ENCODE assay signal across 18 cellular contexts in genomic region chr6:68709091-68709490, GRCh38.
DNase-seq lines count a peak whose midpoint lies in the region; ATAC-seq and TF ChIP-seq lines count a peak whose summit lies in the region.
"Had no signal": no experiment of that assay in that cellular context is flagged by ENCODE, and none has a peak within 500 bp of the region (broad histone marks: within the 10 kb centered on the region; RNA-seq: fewer than 3 reads in every experiment).

No MANE protein-coding gene starts in this region.

- H3K4me1 ChIP-seq in GM23338 (ENCODE audit: insufficient read depth) = peaks cover 39% of the 10 kb centered on the region
- H3K4me1 ChIP-seq: BLaER1, Caco-2 had no signal

- H4K20me1 ChIP-seq in GM23338 (replicated peaks; ENCODE audit: insufficient read depth) = no peaks in the 10 kb centered on the region
- H4K20me1 ChIP-seq: BLaER1 had no signal

- H3K4me3 Mint-ChIP-seq in GM23338 = no peak overlapping the region
- H3K4me3 Mint-ChIP-seq: B cell; CD4-positive, CD25-positive, alpha-beta regulatory T cell; CD8-positive, alpha-beta T cell; H9 had no signal

- TF ChIP-seq CTCF in GM23338 (conservative IDR thresholded peaks at IDR 0.05; ENCODE audit: low read depth in 2 of 2) (no peak), dorsolateral prefrontal cortex (IDR thresholded peaks at IDR 0.05 in 54 of 56, conservative IDR thresholded peaks at IDR 0.05 in 2 of 56; ENCODE audit: low read depth in 1 of 56, partially characterized antibody in 56 of 56) (peak in 1 of 56 donors; percentile 12)

- H3K4me2 ChIP-seq in GM23338 = peak overlapping the region; percentile 4; the same call in 1 of the 2 replicates
- H3K4me2 ChIP-seq: BLaER1 had no signal

- H3K4me3 ChIP-seq in GM23338 = no peak overlapping the region
- peak overlapping the region; percentile 71 for H3K4me3 ChIP-seq in SK-N-MC
- H3K4me3 ChIP-seq in dorsolateral prefrontal cortex = peak overlapping the region in 32 of 59 donors; percentile 1 to 53 (median 28)
- H3K4me3 ChIP-seq: BLaER1, GM23248 had no signal

- no peaks in the 10 kb centered on the region for H3F3A ChIP-seq in GM23338 (replicated peaks; ENCODE audit: low read depth)

- ATAC-seq in GM23338 (no peak), GM18907 (IDR thresholded peaks at IDR 0.05; ENCODE audit: unreplicated experiment) (no peak), GM19452 (IDR thresholded peaks at IDR 0.05; ENCODE audit: unreplicated experiment) (no peak)
- ATAC-seq: CD8-positive, alpha-beta T cell; HCT116 had no signal

- H2AFZ ChIP-seq in GM23338 = no peak overlapping the region
- H2AFZ ChIP-seq: GM23248 had no signal

- no peaks in the 10 kb centered on the region for H3K27me3 Mint-ChIP-seq in GM23338 (ENCODE audit: insufficient read depth, low read depth, poor library complexity)
- H3K27me3 Mint-ChIP-seq: B cell; CD4-positive, CD25-positive, alpha-beta regulatory T cell had no signal

- intact Hi-C loops in dorsolateral prefrontal cortex (cut with DNase I) = loop anchor here in 1 of 2 donors (5.0 kb wide), 1 partner anchor 57 kb away; no protein-coding TSS in a partner anchor

- peak overlapping the region; percentile 56 for H3K9ac ChIP-seq in SK-N-MC (ENCODE audit: insufficient read length)
- H3K9ac ChIP-seq: BLaER1, GM23248 had no signal

- no peaks in the 10 kb centered on the region for H3K79me2 ChIP-seq in GM23338 (replicated peaks; ENCODE audit: insufficient read depth)

- H3K27ac Mint-ChIP-seq in GM23338 = no peak overlapping the region
- H3K27ac Mint-ChIP-seq: B cell; CD4-positive, CD25-positive, alpha-beta regulatory T cell; CD8-positive, alpha-beta T cell had no signal

- H3K9me3 ChIP-seq in SK-N-MC (ENCODE audit: low read depth, low read length) = no peaks in the 10 kb centered on the region
- H3K9me3 ChIP-seq: BLaER1, Caco-2 had no signal

- H3K27me3 ChIP-seq in GM23338 (ENCODE audit: insufficient read depth) = no peaks in the 10 kb centered on the region
- H3K27me3 ChIP-seq in dorsolateral prefrontal cortex = no peaks in the 10 kb centered on the region
- H3K27me3 ChIP-seq: BLaER1 had no signal

- H3K36me3 ChIP-seq in GM23338 (ENCODE audit: insufficient read depth) (no peaks in the 10 kb centered on the region), SK-N-MC (ENCODE audit: insufficient read depth, low read length) (no peaks in the 10 kb centered on the region)
- H3K36me3 ChIP-seq: BLaER1 had no signal

- H3K27ac ChIP-seq in GM23338 (ENCODE audit: low read depth) = no peak overlapping the region
- peak overlapping the region; percentile 94 for H3K27ac ChIP-seq in SK-N-MC
- peak overlapping the region in 55 of 59 donors; percentile 9 to 90 (median 79) for H3K27ac ChIP-seq in dorsolateral prefrontal cortex
- H3K27ac ChIP-seq: BLaER1, C4-2B, GM23248 had no signal

- no peak for DNase-seq in GM23338 (ENCODE audit: low spot score)
- DNase-seq in SK-N-MC (ENCODE audit: low read depth, low spot score) = peak; percentile 87
- no peak for DNase-seq in dorsolateral prefrontal cortex
- DNase-seq in SIG-M5 (lab: John Stamatoyannopoulos, UW) = no peak
- DNase-seq: Caco-2; CD4-positive, CD25-positive, alpha-beta regulatory T cell; CD8-positive, alpha-beta T cell; DMS53; DMS79 treated with DMSO at 0.1 percent for 48 hours; GF-D8; GM23248; H9 had no signal

- no peaks in the 10 kb centered on the region for H3K36me3 Mint-ChIP-seq in GM23338 (ENCODE audit: low read depth)
- H3K36me3 Mint-ChIP-seq: CD4-positive, CD25-positive, alpha-beta regulatory T cell; CD8-positive, alpha-beta T cell had no signal

- no peaks in the 10 kb centered on the region for H3K9me3 Mint-ChIP-seq in GM23338
- H3K9me3 Mint-ChIP-seq: H9 had no signal

- H3K9me2 ChIP-seq in GM23338 (ENCODE audit: insufficient read depth) = no peaks in the 10 kb centered on the region

- peaks cover 47% of the 10 kb centered on the region for H3K4me1 Mint-ChIP-seq in GM23338
- H3K4me1 Mint-ChIP-seq: B cell; CD4-positive, CD25-positive, alpha-beta regulatory T cell had no signal

TF ChIP-seq in GM23338, 12 proteins besides CTCF, POLR2A, EP300 and RAD21:
- TF ChIP-seq STAT1 (IDR thresholded peaks at IDR 0.05; ENCODE audit: unreplicated experiment) = no peak
